1 cellular context compared by ENCODE assay signal in genomic region chr11:46242961-46243795, GRCh38.
A peak's percentile ranks its signal among the peaks of the same experiment; 100 is the strongest.
TF ChIP-seq lines count a peak whose summit lies in the region.

No MANE protein-coding gene starts in this region.

TF ChIP-seq in K562, 482 proteins besides CTCF, POLR2A, EP300 and RAD21 (continued from another document and continues in another):
- TF ChIP-seq BCLAF1 (IDR thresholded peaks at IDR 0.05; ENCODE audit: borderline replicate concordance in 1 of 2, control insufficient read depth in 1 of 2, low read depth in 2 of 2, low read length in 1 of 2) (no peak), ATF3 (IDR thresholded peaks at IDR 0.05) (peak; percentile 99), ATF3 (CRISPR knock-in tag; conservative IDR thresholded peaks at IDR 0.05) (peak; percentile 93; the same call in 1 of the 2 replicates), ZNF277 (CRISPR knock-in tag; IDR thresholded peaks at IDR 0.05; ENCODE audit: borderline replicate concordance) (no peak), ZNF41 (CRISPR knock-in tag; conservative IDR thresholded peaks at IDR 0.05) (0 out of 2 replicates have a peak, but pooled peaks have one; percentile 46), TBL1XR1 (IDR thresholded peaks at IDR 0.05; ENCODE audit: low read length in 2 of 2) (peak; percentile 30 to 81; a peak in 3 of 4 replicates), SNRNP70 (optimal IDR thresholded peaks at IDR 0.05; ENCODE audit: low read depth, low read length) (no peak), CBX3 (IDR thresholded peaks at IDR 0.05; ENCODE audit: borderline replicate concordance in 1 of 2, low read length in 2 of 2) (0 out of 3 replicates have a peak, but pooled peaks of 1 of the 2 experiments have one; percentile 18), MTA1 (IDR thresholded peaks at IDR 0.05; ENCODE audit: borderline replicate concordance) (peak; percentile 34; the same call in 1 of the 2 replicates), CEBPB (tag; IDR thresholded peaks at IDR 0.05) (peak; percentile 100), POU5F1 (IDR thresholded peaks at IDR 0.05; ENCODE audit: borderline replicate concordance, low read depth, low read length, partially characterized antibody) (no peak), RBM34 (IDR thresholded peaks at IDR 0.05; ENCODE audit: borderline replicate concordance, insufficient read depth, low read length) (no peak), FIP1L1 (IDR thresholded peaks at IDR 0.05; ENCODE audit: low read depth, low read length, poor library complexity, severe bottlenecking) (no peak), U2AF1 (optimal IDR thresholded peaks at IDR 0.05; ENCODE audit: low read depth, low read length) (no peak), WHSC1 (IDR thresholded peaks at IDR 0.05; ENCODE audit: low read length) (no peak), ZNF445 (CRISPR knock-in tag; IDR thresholded peaks at IDR 0.05; ENCODE audit: low read depth) (no peak), TOE1 (IDR thresholded peaks at IDR 0.05; ENCODE audit: borderline replicate concordance) (no peak), TOE1 (CRISPR knock-in tag; IDR thresholded peaks at IDR 0.05; ENCODE audit: borderline replicate concordance, low read depth) (no peak), HDAC8 (tag; IDR thresholded peaks at IDR 0.05) (no peak), IFI16 (CRISPR knock-in tag; IDR thresholded peaks at IDR 0.05) (no peak), ZBTB43 (CRISPR knock-in tag; IDR thresholded peaks at IDR 0.05) (no peak), RNF2 (IDR thresholded peaks at IDR 0.05) (peak; percentile 84; the same call in 1 of the 2 replicates), BCOR (IDR thresholded peaks at IDR 0.05) (no peak), E2F8 (IDR thresholded peaks at IDR 0.05; ENCODE audit: low read depth, partially characterized antibody) (no peak), MED1 (CRISPR knock-in tag; IDR thresholded peaks at IDR 0.05; ENCODE audit: borderline replicate concordance) (no peak), ZNF609 (CRISPR knock-in tag; IDR thresholded peaks at IDR 0.05; ENCODE audit: borderline replicate concordance) (no peak), TRIM28 (IDR thresholded peaks at IDR 0.05) (peak; percentile 63), EHMT2 (IDR thresholded peaks at IDR 0.05) (no peak), KAT2B (IDR thresholded peaks at IDR 0.05; ENCODE audit: low read depth, low read length) (no peak), KDM2B (CRISPR knock-in tag; IDR thresholded peaks at IDR 0.05) (no peak), ZNF668 (CRISPR knock-in tag; IDR thresholded peaks at IDR 0.05) (no peak), ETV6 (IDR thresholded peaks at IDR 0.05; ENCODE audit: borderline replicate concordance in 1 of 2, low read depth in 2 of 2, low read length in 1 of 2) (no peak), ETV6 (CRISPR knock-in tag; IDR thresholded peaks at IDR 0.05; ENCODE audit: borderline replicate concordance) (no peak)
- TF ChIP-seq, protein P1, sequence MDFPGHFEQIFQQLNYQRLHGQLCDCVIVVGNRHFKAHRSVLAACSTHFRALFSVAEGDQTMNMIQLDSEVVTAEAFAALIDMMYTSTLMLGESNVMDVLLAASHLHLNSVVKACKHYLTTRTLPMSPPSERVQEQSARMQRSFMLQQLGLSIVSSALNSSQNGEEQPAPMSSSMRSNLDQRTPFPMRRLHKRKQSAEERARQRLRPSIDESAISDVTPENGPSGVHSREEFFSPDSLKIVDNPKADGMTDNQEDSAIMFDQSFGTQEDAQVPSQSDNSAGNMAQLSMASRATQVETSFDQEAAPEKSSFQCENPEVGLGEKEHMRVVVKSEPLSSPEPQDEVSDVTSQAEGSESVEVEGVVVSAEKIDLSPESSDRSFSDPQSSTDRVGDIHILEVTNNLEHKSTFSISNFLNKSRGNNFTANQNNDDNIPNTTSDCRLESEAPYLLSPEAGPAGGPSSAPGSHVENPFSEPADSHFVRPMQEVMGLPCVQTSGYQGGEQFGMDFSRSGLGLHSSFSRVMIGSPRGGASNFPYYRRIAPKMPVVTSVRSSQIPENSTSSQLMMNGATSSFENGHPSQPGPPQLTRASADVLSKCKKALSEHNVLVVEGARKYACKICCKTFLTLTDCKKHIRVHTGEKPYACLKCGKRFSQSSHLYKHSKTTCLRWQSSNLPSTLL (IDR thresholded peaks at IDR 0.05), result no peak; the same call in 1 of the 2 replicates
- TF ChIP-seq, protein P2, sequence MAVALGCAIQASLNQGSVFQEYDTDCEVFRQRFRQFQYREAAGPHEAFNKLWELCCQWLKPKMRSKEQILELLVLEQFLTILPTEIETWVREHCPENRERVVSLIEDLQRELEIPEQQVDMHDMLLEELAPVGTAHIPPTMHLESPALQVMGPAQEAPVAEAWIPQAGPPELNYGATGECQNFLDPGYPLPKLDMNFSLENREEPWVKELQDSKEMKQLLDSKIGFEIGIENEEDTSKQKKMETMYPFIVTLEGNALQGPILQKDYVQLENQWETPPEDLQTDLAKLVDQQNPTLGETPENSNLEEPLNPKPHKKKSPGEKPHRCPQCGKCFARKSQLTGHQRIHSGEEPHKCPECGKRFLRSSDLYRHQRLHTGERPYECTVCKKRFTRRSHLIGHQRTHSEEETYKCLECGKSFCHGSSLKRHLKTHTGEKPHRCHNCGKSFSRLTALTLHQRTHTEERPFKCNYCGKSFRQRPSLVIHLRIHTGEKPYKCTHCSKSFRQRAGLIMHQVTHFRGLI (CRISPR knock-in tag; IDR thresholded peaks at IDR 0.05), result no peak
- TF ChIP-seq, protein P3, sequence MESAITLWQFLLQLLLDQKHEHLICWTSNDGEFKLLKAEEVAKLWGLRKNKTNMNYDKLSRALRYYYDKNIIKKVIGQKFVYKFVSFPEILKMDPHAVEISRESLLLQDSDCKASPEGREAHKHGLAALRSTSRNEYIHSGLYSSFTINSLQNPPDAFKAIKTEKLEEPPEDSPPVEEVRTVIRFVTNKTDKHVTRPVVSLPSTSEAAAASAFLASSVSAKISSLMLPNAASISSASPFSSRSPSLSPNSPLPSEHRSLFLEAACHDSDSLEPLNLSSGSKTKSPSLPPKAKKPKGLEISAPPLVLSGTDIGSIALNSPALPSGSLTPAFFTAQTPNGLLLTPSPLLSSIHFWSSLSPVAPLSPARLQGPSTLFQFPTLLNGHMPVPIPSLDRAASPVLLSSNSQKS (CRISPR knock-in tag; IDR thresholded peaks at IDR 0.05), result no peak
- TF ChIP-seq, protein P4, sequence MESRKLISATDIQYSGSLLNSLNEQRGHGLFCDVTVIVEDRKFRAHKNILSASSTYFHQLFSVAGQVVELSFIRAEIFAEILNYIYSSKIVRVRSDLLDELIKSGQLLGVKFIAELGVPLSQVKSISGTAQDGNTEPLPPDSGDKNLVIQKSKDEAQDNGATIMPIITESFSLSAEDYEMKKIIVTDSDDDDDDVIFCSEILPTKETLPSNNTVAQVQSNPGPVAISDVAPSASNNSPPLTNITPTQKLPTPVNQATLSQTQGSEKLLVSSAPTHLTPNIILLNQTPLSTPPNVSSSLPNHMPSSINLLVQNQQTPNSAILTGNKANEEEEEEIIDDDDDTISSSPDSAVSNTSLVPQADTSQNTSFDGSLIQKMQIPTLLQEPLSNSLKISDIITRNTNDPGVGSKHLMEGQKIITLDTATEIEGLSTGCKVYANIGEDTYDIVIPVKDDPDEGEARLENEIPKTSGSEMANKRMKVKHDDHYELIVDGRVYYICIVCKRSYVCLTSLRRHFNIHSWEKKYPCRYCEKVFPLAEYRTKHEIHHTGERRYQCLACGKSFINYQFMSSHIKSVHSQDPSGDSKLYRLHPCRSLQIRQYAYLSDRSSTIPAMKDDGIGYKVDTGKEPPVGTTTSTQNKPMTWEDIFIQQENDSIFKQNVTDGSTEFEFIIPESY (CRISPR knock-in tag; IDR thresholded peaks at IDR 0.05), result no peak
- TF ChIP-seq, protein P5, sequence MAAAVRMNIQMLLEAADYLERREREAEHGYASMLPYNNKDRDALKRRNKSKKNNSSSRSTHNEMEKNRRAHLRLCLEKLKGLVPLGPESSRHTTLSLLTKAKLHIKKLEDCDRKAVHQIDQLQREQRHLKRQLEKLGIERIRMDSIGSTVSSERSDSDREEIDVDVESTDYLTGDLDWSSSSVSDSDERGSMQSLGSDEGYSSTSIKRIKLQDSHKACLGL (CRISPR knock-in tag; IDR thresholded peaks at IDR 0.05; ENCODE audit: borderline replicate concordance, poor library complexity, severe bottlenecking), result no peak
